13 cellular contexts compared by ENCODE assay signal in the genomic region with DNA sequence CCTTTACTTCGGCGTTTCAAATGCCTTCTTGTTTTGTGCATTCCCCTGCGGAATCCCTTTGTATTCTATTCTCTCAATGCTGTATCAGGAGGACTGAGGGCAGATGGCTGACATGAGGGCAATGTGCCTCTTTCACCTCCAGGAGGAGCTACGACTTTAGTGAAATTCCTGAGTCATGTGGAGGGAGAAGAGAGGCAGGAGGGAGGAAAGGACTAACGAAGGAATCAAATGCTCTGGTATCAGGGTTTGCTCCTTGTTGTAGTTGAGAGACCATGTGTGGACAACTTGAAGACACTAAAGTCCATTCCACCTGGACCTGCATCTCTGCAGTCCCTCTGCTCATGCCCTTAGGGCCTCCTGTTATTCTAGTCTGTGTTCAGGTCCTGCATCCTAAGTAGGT.
A peak's percentile ranks its signal among the peaks of the same experiment; 100 is the strongest.
DNase-seq lines count a peak whose midpoint lies in the region; ATAC-seq and TF ChIP-seq lines count a peak whose summit lies in the region.
"Had no signal": no experiment of that assay in that cellular context is flagged by ENCODE, and none has a peak within 500 bp of the region (broad histone marks: within the 10 kb centered on the region; RNA-seq: fewer than 3 reads in every experiment).

No MANE protein-coding gene starts in this region.

- no peaks in the 10 kb centered on the region; the same call in 1 of the 2 replicates for H3K27me3 ChIP-seq in GM06990 (replicated peaks; ENCODE audit: control insufficient read depth, insufficient read depth, low read length)
- H3K27me3 ChIP-seq in NT2/D1 (ENCODE audit: insufficient read depth, insufficient read length): no peaks in the 10 kb centered on the region

- TF ChIP-seq CTCF in 22Rv1 (IDR thresholded peaks at IDR 0.05): peak; percentile 56
- peak; percentile 49 for TF ChIP-seq CTCF in GM06990 (IDR thresholded peaks at IDR 0.05; ENCODE audit: insufficient read depth, low read length, poor library complexity, severe bottlenecking)
- peak; percentile 44 for TF ChIP-seq CTCF in fibroblast of mammary gland (conservative IDR thresholded peaks at IDR 0.05; ENCODE audit: control insufficient read depth, insufficient read depth, low read depth, low read length)

- H3K4me1 ChIP-seq in NT2/D1 (ENCODE audit: insufficient read depth, insufficient read length): no peaks in the 10 kb centered on the region
- H3K4me1 ChIP-seq: stomach had no signal

- DNase-seq in GM06990 (ENCODE audit: extremely low read depth, insufficient read length): no peak
- DNase-seq in NT2/D1 (ENCODE audit: low read depth, low spot score): peak; percentile 59
- DNase-seq in fibroblast of mammary gland (ENCODE audit: low read depth): peak; percentile 8
- no peak for DNase-seq in NCI-H2196 treated with DMSO at 0.1 percent for 48 hours (lab: John Stamatoyannopoulos, UW; ENCODE audit: unreplicated experiment)
- no peak for DNase-seq in cortex of kidney (lab: John Stamatoyannopoulos, UW)
- DNase-seq: CD8-positive, alpha-beta memory T cell; effector CD4-positive, alpha-beta T cell; left ventricle myocardium superior; stomach; T-cell had no signal

- H3K36me3 ChIP-seq in GM06990 (ENCODE audit: control insufficient read depth, insufficient read depth, low read length) (no peaks in the 10 kb centered on the region), NT2/D1 (ENCODE audit: insufficient read depth, insufficient read length, low read length) (no peaks in the 10 kb centered on the region)
- H3K36me3 ChIP-seq: stomach had no signal

- no peak overlapping the region for H3K27ac ChIP-seq in 22Rv1
- H3K27ac ChIP-seq: stomach had no signal

- ATAC-seq in HG03175 (IDR thresholded peaks at IDR 0.05; ENCODE audit: unreplicated experiment): no peak
- no peak for ATAC-seq in HG02571 (IDR thresholded peaks at IDR 0.05; ENCODE audit: unreplicated experiment)
- ATAC-seq: left ventricle myocardium superior had no signal

- no peaks in the 10 kb centered on the region for H3K9me3 ChIP-seq in NT2/D1 (ENCODE audit: insufficient read depth, low read length)
- H3K9me3 ChIP-seq: stomach had no signal

- H3K4me3 ChIP-seq in GM06990 (replicated peaks; ENCODE audit: low read depth, low read length): no peak overlapping the region
- no peak overlapping the region for H3K4me3 ChIP-seq in NT2/D1 (ENCODE audit: insufficient read length, low read depth)
- H3K4me3 ChIP-seq in fibroblast of mammary gland (ENCODE audit: control insufficient read depth, low read depth, low read length): no peak overlapping the region
- H3K4me3 ChIP-seq: stomach had no signal

- no peak overlapping the region for H3K9ac ChIP-seq in NT2/D1 (ENCODE audit: insufficient read length, low read depth)

Comparison
In these comparisons a context has a peak if more than half of its experiments do, and no peak if none do; other contexts are left out.
1. DNase-seq: peak in NT2/D1 (single experiment) and fibroblast of mammary gland (single experiment); none in GM06990 (single experiment), NCI-H2196 treated with DMSO at 0.1 percent for 48 hours (single experiment) and cortex of kidney (single experiment).
2. Peak in every context shown above with its lines, with median percentiles within 50 percentile points of each other: CTCF ChIP-seq.